8 cellular contexts compared by ENCODE assay signal in genomic region chr17:75031972-75032895, GRCh38. TPM values are rescaled to one million over a fixed set of nuclear protein-coding genes. Genes with fewer than 3 reads are reported as not detected.
A peak's percentile ranks its signal among the peaks of the same experiment; 100 is the strongest.
DNase-seq lines count a peak whose midpoint lies in the region; ATAC-seq and TF ChIP-seq lines count a peak whose summit lies in the region.

No MANE protein-coding gene starts in this region.

- no peaks in the 10 kb centered on the region for H3K9me3 ChIP-seq in lung (ENCODE audit: control insufficient read depth in 2 of 2, insufficient read depth in 1 of 2, low read length in 1 of 2)

- ATAC-seq in lung (ENCODE audit: insufficient read depth, low FRiP score): no peak
- ATAC-seq in GM19463 (IDR thresholded peaks at IDR 0.05; ENCODE audit: unreplicated experiment): no peak

- no peaks in the 10 kb centered on the region for H3K36me3 ChIP-seq in lung (ENCODE audit: control insufficient read depth in 2 of 2, insufficient read depth in 2 of 2, low read length in 2 of 2)

- DNase-seq in activated gamma-delta T cell treated with Interleukin-2 at 50 U/mL for 16 hours (peak; percentile 19), activated gamma-delta T cell (lab: John Stamatoyannopoulos, UW) (no peak), NCI-H446 treated with DMSO at 0.1 percent for 48 hours (lab: John Stamatoyannopoulos, UW) (peak; percentile 85), lung (ENCODE audit: low spot score) (peak; percentile 69)
- peak; percentile 26 to 49 for DNase-seq in activated CD4-positive, alpha-beta T cell treated with anti-CD3 and anti-CD28 coated beads, Interleukin-2, amount 50 U/mL, for 24 hours (ENCODE audit: low read depth in 1 of 2, low spot score in 1 of 2)
- peak; percentile 17 for DNase-seq in effector CD8-positive, alpha-beta T cell (lab: John Stamatoyannopoulos, UW)
- peak; percentile 53 to 54 for DNase-seq in stimulated activated CD4-positive, alpha-beta T cell treated with anti-CD3 and anti-CD28 coated beads, Interleukin-4, amount 100 ng/mL, for 48 hours (ENCODE audit: low read depth in 2 of 2)

- no peaks in the 10 kb centered on the region for H3K27me3 ChIP-seq in lung (ENCODE audit: control insufficient read depth, insufficient read depth)

- H3K4me3 ChIP-seq in lung: no peak overlapping the region

- H3K27ac ChIP-seq in lung (ENCODE audit: low read depth in 1 of 2, low read length in 1 of 2): peak overlapping the region in 1 of 2 donors; percentile 13

- no peaks in the 10 kb centered on the region for H3K4me1 ChIP-seq in lung (ENCODE audit: control insufficient read depth in 2 of 2, insufficient read depth in 2 of 2, low read length in 2 of 2)

- WGBS in lung, 2 donors: 12 to 16% methylated on average over 15 of the region's 15 CpGs

- TF ChIP-seq CTCF in lung (IDR thresholded peaks at IDR 0.05; ENCODE audit: control extremely low read depth, extremely low read depth): no peak

RNA-seq across cellular contexts. Expression of gene ATP5PD, which starts 14.5 kb away (rescaled TPM):
- 100 to 1,000 TPM; 110 to 238 TPM for total RNA-seq in lung
- polyA plus RNA-seq in lung: 100 to 1,000 TPM; 277 to 736 TPM

RNA-seq across cellular contexts. Expression of gene KCTD2, which starts 14.8 kb away (rescaled TPM):
- total RNA-seq in lung: 10 to 100 TPM; 21.0 to 22.3 TPM
- polyA plus RNA-seq in lung: 10 to 100 TPM; 15.1 to 17.8 TPM

RNA-seq across cellular contexts. Expression of gene MRPL58, which starts 19.8 kb away (rescaled TPM):
- total RNA-seq in lung: 10 to 100 TPM; 14.7 to 33.1 TPM
- 10 to 100 TPM; 38.3 to 55.5 TPM for polyA plus RNA-seq in lung

RNA-seq across cellular contexts. Expression of gene CDR2L, which starts 44.8 kb away (rescaled TPM):
- total RNA-seq in lung: 10 to 100 TPM; 11.5 to 19.0 TPM
- 10 to 100 TPM in 1 of 2 donors, 1 to 10 TPM in 1; 8.5 to 10.9 TPM for polyA plus RNA-seq in lung

RNA-seq across cellular contexts. Expression of gene SLC16A5, which starts 55.5 kb away (rescaled TPM):
- total RNA-seq in lung: 10 to 100 TPM; 36.7 to 74.0 TPM
- polyA plus RNA-seq in lung: 10 to 100 TPM; 27.9 to 48.0 TPM
